Comparison of ENCODE assay signal across 8 cellular contexts in genomic region chr11:62831520-62832345, GRCh38. TPM values are rescaled to one million over a fixed set of nuclear protein-coding genes. Genes with fewer than 3 reads are reported as not detected.
A peak's percentile ranks its signal among the peaks of the same experiment; 100 is the strongest.
DNase-seq lines count a peak whose midpoint lies in the region; ATAC-seq, FAIRE-seq and TF ChIP-seq lines count a peak whose summit lies in the region.

STX5 (minus strand) TSS chr11:62832051; CDS start chr11:62831243, 808 bp downstream.

- WGBS in adrenal gland, 4 donors, result 1% methylated on average over 22 to 65 of the region's 65 CpGs

- TF ChIP-seq CTCF in adrenal gland (IDR thresholded peaks at IDR 0.05) (no peak), type B pancreatic cell (conservative IDR thresholded peaks at IDR 0.05) (no peak)

- peaks cover 0 to 51% of the 10 kb centered on the region in 2 donors for H3K36me3 ChIP-seq in adrenal gland (replicated peaks in 1 of 2)

- peak; percentile 85 for ATAC-seq in HG02852 (IDR thresholded peaks at IDR 0.05; ENCODE audit: unreplicated experiment)

- peaks cover 19% of the 10 kb centered on the region for H3K36me3 Mint-ChIP-seq in type B pancreatic cell

- H3K9me3 ChIP-seq in adrenal gland (replicated peaks in 1 of 3), result no peaks in the 10 kb centered on the region

- peak; percentile 85 for TF ChIP-seq POLR2A in GM12892 (IDR thresholded peaks at IDR 0.05; ENCODE audit: low read depth, low read length)
- peak; percentile 49 to 96 for TF ChIP-seq POLR2A in adrenal gland (IDR thresholded peaks at IDR 0.05)

- peaks cover 10% of the 10 kb centered on the region for H3K4me1 Mint-ChIP-seq in type B pancreatic cell (ENCODE audit: unreplicated experiment)

- H3K4me3 Mint-ChIP-seq in type B pancreatic cell, result peak within 1 kb of the TSS; percentile 99

- no peaks in the 10 kb centered on the region for H3K27me3 Mint-ChIP-seq in type B pancreatic cell

- DNase-seq in GM12892 (ENCODE audit: insufficient read length) (peak; percentile 96), NCI-H146 (lab: John Stamatoyannopoulos, UW) (peak; percentile 98), T-helper 1 cell (peak; percentile 98 to 100 (median 99)), adrenal gland (peak; percentile 99 to 100 (median 100)), cardiac septum (ENCODE audit: low spot score) (peak; percentile 100), pons (ENCODE audit: low spot score) (peak; percentile 99), type B pancreatic cell (ENCODE audit: extremely low spot score, unreplicated experiment) (peak; percentile 99)

- peak within 1 kb of the TSS; percentile 34 to 93 (median 88) for H3K4me3 ChIP-seq in adrenal gland

- H3K27ac Mint-ChIP-seq in type B pancreatic cell, result peak within 1 kb of the TSS; percentile 100

- FAIRE-seq in GM12892 (lab: Jason Lieb, UNC), result peak; percentile 96

- peak within 1 kb of the TSS; percentile 83 to 98 (median 96) for H3K27ac ChIP-seq in adrenal gland

- H3K27me3 ChIP-seq in adrenal gland, result no peaks in the 10 kb centered on the region

- H3K9me3 Mint-ChIP-seq in type B pancreatic cell, result no peaks in the 10 kb centered on the region

- peaks cover 14 to 23% of the 10 kb centered on the region in 2 donors for H3K4me1 ChIP-seq in adrenal gland (replicated peaks in 1 of 2)

- intact Hi-C loops in adrenal gland (cut with DNase I), result no loop called here
- intact Hi-C loops in cardiac septum (cut with DNase I), result no loop called here

RNA-seq across cellular contexts. Expression of gene STX5, which starts in this region (rescaled TPM):
- polyA plus RNA-seq in GM12892 (2012; ENCODE audit: missing spikeins), result 23.9 TPM
- total RNA-seq in adrenal gland (10 to 100 TPM; 22.2 to 59.9 (median 36.2) TPM), cardiac septum (19.7 TPM), type B pancreatic cell (ENCODE audit: low replicate concordance) (42.4 and 51.7 TPM in 2 replicates)
- 10 to 100 TPM; 19.7 to 52.4 (median 22.4) TPM for polyA plus RNA-seq in adrenal gland

Comparison
In these comparisons a context has a peak if more than half of its experiments do, and no peak if none do; other contexts are left out.
1. Peak in every context shown above with its lines: DNase-seq, ATAC-seq, H3K4me3 ChIP-seq and H3K27ac ChIP-seq.